20 cellular contexts compared by ENCODE assay signal in genomic region chr5:170109059-170110031, GRCh38. TPM values are rescaled to one million over a fixed set of nuclear protein-coding genes. Genes with fewer than 3 reads are reported as not detected.
"Had no signal": no experiment of that assay in that cellular context is flagged by ENCODE, and none has a peak within 500 bp of the region (broad histone marks: within the 10 kb centered on the region; RNA-seq: fewer than 3 reads in every experiment).

No MANE protein-coding gene starts in this region.

- H3K4me1 ChIP-seq: adrenal gland, breast epithelium, heart right ventricle had no signal

- H3K27ac ChIP-seq: adrenal gland, breast epithelium, esophagus squamous epithelium, heart right ventricle, neutrophil, spleen had no signal

- H3K36me3 Mint-ChIP-seq: activated naive CD4-positive, alpha-beta T cell treated with anti-CD3 and anti-CD28 coated beads, Interleukin-2, amount 50 U/mL, for 72 hours; naive thymus-derived CD4-positive, alpha-beta T cell; stimulated activated naive B cell treated with anti-CD40 and anti-IgM and Interleukin-4, amounts not matched to agents 10 μg/mL and 1 μg/mL and 100 μg/mL, for 72 hours had no signal

- H3K36me3 ChIP-seq: adrenal gland, breast epithelium, esophagus squamous epithelium, heart right ventricle, neutrophil, spleen had no signal

- H3K4me3 ChIP-seq: adrenal gland, breast epithelium, esophagus squamous epithelium, heart right ventricle, spleen had no signal

- H3K4me3 Mint-ChIP-seq: activated B cell treated with CpG ODN at 0.5 μM for 24 hours; activated CD4-positive, alpha-beta T cell treated with anti-CD3 and anti-CD28 coated beads, Interleukin-2, amount 10 ng/mL, durations not matched to agents 24 days and 14 days; activated CD8-positive, alpha-beta T cell treated with anti-CD3 and anti-CD28 coated beads for 36 hours; naive thymus-derived CD4-positive, alpha-beta T cell; stimulated activated naive B cell treated with anti-CD40 and anti-IgM and Interleukin-4, amounts not matched to agents 10 μg/mL and 1 μg/mL and 100 μg/mL, for 72 hours had no signal

- H3K9me3 Mint-ChIP-seq: activated B cell treated with CpG ODN at 0.5 μM for 24 hours; activated CD4-positive, alpha-beta T cell treated with anti-CD3 and anti-CD28 coated beads, Interleukin-2, amount 10 ng/mL, durations not matched to agents 24 days and 14 days; activated CD8-positive, alpha-beta T cell treated with anti-CD3 and anti-CD28 coated beads for 36 hours; activated naive CD4-positive, alpha-beta T cell treated with anti-CD3 and anti-CD28 coated beads, Interleukin-2, amount 50 U/mL, for 72 hours; naive thymus-derived CD4-positive, alpha-beta T cell; stimulated activated naive B cell treated with anti-CD40 and anti-IgM and Interleukin-4, amounts not matched to agents 10 μg/mL and 1 μg/mL and 100 μg/mL, for 72 hours had no signal

- FAIRE-seq: astrocyte had no signal

- H3K27me3 ChIP-seq: adrenal gland, breast epithelium, neutrophil had no signal

- H3K4me1 Mint-ChIP-seq: activated B cell treated with CpG ODN at 0.5 μM for 24 hours; activated CD4-positive, alpha-beta T cell treated with anti-CD3 and anti-CD28 coated beads, Interleukin-2, amount 10 ng/mL, durations not matched to agents 24 days and 14 days; stimulated activated naive B cell treated with anti-CD40 and anti-IgM and Interleukin-4, amounts not matched to agents 10 μg/mL and 1 μg/mL and 100 μg/mL, for 72 hours had no signal

- H3K9me3 ChIP-seq: adrenal gland, breast epithelium, esophagus squamous epithelium, heart right ventricle, neutrophil, spleen had no signal

- H3K27ac Mint-ChIP-seq: activated B cell treated with CpG ODN at 0.5 μM for 24 hours; activated CD4-positive, alpha-beta T cell treated with anti-CD3 and anti-CD28 coated beads, Interleukin-2, amount 10 ng/mL, durations not matched to agents 24 days and 14 days; activated CD8-positive, alpha-beta T cell treated with anti-CD3 and anti-CD28 coated beads for 36 hours; activated naive CD4-positive, alpha-beta T cell treated with anti-CD3 and anti-CD28 coated beads, Interleukin-2, amount 50 U/mL, for 72 hours; stimulated activated naive B cell treated with anti-CD40 and anti-IgM and Interleukin-4, amounts not matched to agents 10 μg/mL and 1 μg/mL and 100 μg/mL, for 72 hours had no signal

- ATAC-seq: activated CD8-positive, alpha-beta T cell treated with anti-CD3 and anti-CD28 coated beads for 36 hours; activated naive CD4-positive, alpha-beta T cell treated with anti-CD3 and anti-CD28 coated beads, Interleukin-2, amount 50 U/mL, for 72 hours; heart right ventricle; naive thymus-derived CD4-positive, alpha-beta T cell; stimulated activated naive B cell treated with anti-CD40 and anti-IgM and Interleukin-4, amounts not matched to agents 10 μg/mL and 1 μg/mL and 100 μg/mL, for 72 hours had no signal

- DNase-seq: activated B cell treated with CpG ODN at 0.5 μM for 24 hours; activated CD4-positive, alpha-beta T cell treated with anti-CD3 and anti-CD28 coated beads, Interleukin-2, amount 10 ng/mL, durations not matched to agents 24 days and 14 days; activated CD8-positive, alpha-beta T cell treated with anti-CD3 and anti-CD28 coated beads for 36 hours; activated gamma-delta T cell; cortex of kidney; effector CD4-positive, alpha-beta T cell; esophagus squamous epithelium; heart right ventricle; kidney glomerular epithelial cell; mesenchymal stem cell; naive thymus-derived CD4-positive, alpha-beta T cell; spleen; stimulated activated CD4-positive, alpha-beta T cell treated with anti-CD3 and anti-CD28 coated beads, Interleukin-4, amount 100 ng/mL, for 4 hours; stimulated activated naive B cell treated with anti-CD40 and anti-IgM and Interleukin-4, amounts not matched to agents 10 μg/mL and 1 μg/mL and 100 μg/mL, for 72 hours had no signal

RNA-seq across cellular contexts. Expression of gene FOXI1, which starts 3.6 kb away (rescaled TPM):
- total RNA-seq: activated B cell treated with CpG ODN at 0.5 μM for 24 hours; activated CD8-positive, alpha-beta T cell treated with anti-CD3 and anti-CD28 coated beads for 36 hours; activated naive CD4-positive, alpha-beta T cell treated with anti-CD3 and anti-CD28 coated beads, Interleukin-2, amount 50 U/mL, for 72 hours; adrenal gland; astrocyte; esophagus squamous epithelium; heart right ventricle; spleen; urinary bladder had no signal
- polyA plus RNA-seq: adrenal gland; heart right ventricle; naive thymus-derived CD4-positive, alpha-beta T cell; spleen; urinary bladder had no signal
